ENCODE assay signal across 8 cellular contexts in the genomic region with DNA sequence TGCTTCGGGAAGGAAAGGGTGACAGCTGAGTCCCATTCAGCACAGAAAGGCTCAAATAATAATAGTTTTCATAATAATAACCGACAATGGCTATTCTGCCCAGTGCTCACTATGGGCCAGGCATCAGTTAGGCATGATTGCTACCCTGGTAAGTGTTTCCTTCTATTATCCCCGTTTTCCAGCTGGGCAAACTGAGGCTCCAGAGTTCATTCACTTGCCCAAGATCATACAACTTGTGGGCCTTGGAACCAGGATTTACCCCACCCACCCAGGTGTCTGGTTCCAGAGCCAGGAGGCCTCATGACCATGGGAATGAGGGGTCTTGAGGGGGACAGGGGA. TPM values are rescaled to one million over a fixed set of nuclear protein-coding genes. Genes with fewer than 3 reads are reported as not detected.
A peak's percentile ranks its signal among the peaks of the same experiment; 100 is the strongest.
DNase-seq lines count a peak whose midpoint lies in the region; ATAC-seq, FAIRE-seq and TF ChIP-seq lines count a peak whose summit lies in the region.

No MANE protein-coding gene starts in this region.

- no peak overlapping the region for H3K14ac ChIP-seq in H1 (ENCODE audit: insufficient read length)

- peaks cover 5% of the 10 kb centered on the region for H3K23me2 ChIP-seq in H1 (ENCODE audit: low read depth, low read length)

- no peak for DNase-seq in H1 (ENCODE audit: low read depth in 1 of 2, low spot score in 2 of 2)
- DNase-seq in NCI-H2081 (lab: John Stamatoyannopoulos, UW) = no peak
- DNase-seq in sciatic nerve (ENCODE audit: low spot score) = no peak
- DNase-seq in 8988T = no peak

- POLR2A ChIA-PET in H1 (lab: Charles Lee; ENCODE audit: partially characterized antibody) = interaction anchor here (0.7 to 15.4 kb wide), 10 partner anchors 9 to 272 kb away, joined by 3 to 263 read pairs (median 4); partner anchors contain the start of genes KIAA2013 and MFN2

- H3K36me3 ChIP-seq in DOHH2 (ENCODE audit: control insufficient read depth, low read length) = peaks cover 6% of the 10 kb centered on the region; the same call in 1 of the 2 replicates
- H3K36me3 ChIP-seq in Loucy (ENCODE audit: insufficient read depth, low read length) = no peaks in the 10 kb centered on the region
- H3K36me3 ChIP-seq in H1 (ENCODE audit: control insufficient read depth in 2 of 4, insufficient read depth in 4 of 4, low read length in 3 of 4) = no peaks in the 10 kb centered on the region
- peaks cover 12% of the 10 kb centered on the region for H3K36me3 ChIP-seq in neutrophil

- no peak for TF ChIP-seq RAD21 in H1 (IDR thresholded peaks at IDR 0.05 in 1 of 2, conservative IDR thresholded peaks at IDR 0.05 in 1 of 2; ENCODE audit: low read depth in 2 of 2, low read length in 2 of 2)

- H3F3A ChIP-seq in DOHH2 (ENCODE audit: control insufficient read depth, insufficient read depth) (peaks cover 3% of the 10 kb centered on the region; the same call in 1 of the 2 replicates), Loucy (ENCODE audit: low read depth) (no peaks in the 10 kb centered on the region)

- H2AFZ ChIP-seq in Loucy (ENCODE audit: low read length) (peak overlapping the region; percentile 87), H1 (ENCODE audit: low read length) (no peak overlapping the region)

- H4K8ac ChIP-seq in H1 (ENCODE audit: extremely low read depth, insufficient read depth, low read length) = no peak overlapping the region

- TF ChIP-seq POLR2A in H1 (IDR thresholded peaks at IDR 0.05; ENCODE audit: control extremely low read depth in 1 of 2, low read depth in 2 of 2, low read length in 2 of 2) = no peak

- H3K18ac ChIP-seq in H1 (ENCODE audit: extremely low read depth, low read length) = peak overlapping the region; percentile 90; the same call in 1 of the 2 replicates

- ATAC-seq in HG02885 (IDR thresholded peaks at IDR 0.05; ENCODE audit: poor library complexity, unreplicated experiment) (no peak), sciatic nerve (no peak)

- no peak overlapping the region for H2BK15ac ChIP-seq in H1 (ENCODE audit: low read length)

- intact Hi-C loops in sciatic nerve (cut with DNase I) = no loop called here

- 52% methylated on average over 3 of the region's 3 CpGs; no CpG with 5 or more reads in 1 of the 2 experiments for WGBS in H1 (ENCODE audit: extremely low coverage in 1 of 2, insufficient coverage in 1 of 2, insufficient read length in 1 of 2, insufficient replicate concordance in 2 of 2, low coverage in 1 of 2, low lambda C conversion rate in 2 of 2, missing lambda C conversion rate in 1 of 2), 2 experiments

- H3K9me2 ChIP-seq in DOHH2 (replicated peaks; ENCODE audit: control insufficient read depth, low read length) = no peaks in the 10 kb centered on the region
- no peaks in the 10 kb centered on the region for H3K9me2 ChIP-seq in Loucy (replicated peaks; ENCODE audit: low read depth, low read length)

- peak overlapping the region; percentile 93 for H3K4me2 ChIP-seq in DOHH2 (ENCODE audit: low read length)
- H3K4me2 ChIP-seq in Loucy (ENCODE audit: low read depth, low read length, poor library complexity, severe bottlenecking) = peak overlapping the region; percentile 95
- peak overlapping the region; percentile 92 to 94 for H3K4me2 ChIP-seq in H1 (ENCODE audit: insufficient read depth in 1 of 2, low read depth in 2 of 2, low read length in 2 of 2)

- no peaks in the 10 kb centered on the region for H3K27me3 ChIP-seq in DOHH2 (ENCODE audit: control insufficient read depth, low read length)
- H3K27me3 ChIP-seq in Loucy (ENCODE audit: insufficient read depth, low read length, poor library complexity, severe bottlenecking) = no peaks in the 10 kb centered on the region
- H3K27me3 ChIP-seq in H1 (replicated peaks in 1 of 4; ENCODE audit: control insufficient read depth in 3 of 4, extremely low read depth in 1 of 4, insufficient read depth in 3 of 4, low read length in 3 of 4) = no peaks in the 10 kb centered on the region
- no peaks in the 10 kb centered on the region for H3K27me3 ChIP-seq in neutrophil

- H3K23ac ChIP-seq in H1 (ENCODE audit: insufficient read length) = no peak overlapping the region

- H3K9me3 ChIP-seq in DOHH2 (ENCODE audit: control insufficient read depth, insufficient read depth, low read length) (no peaks in the 10 kb centered on the region), Loucy (ENCODE audit: insufficient read depth, low read depth, low read length) (no peaks in the 10 kb centered on the region), H1 (ENCODE audit: insufficient read depth in 2 of 2, low read depth in 1 of 2, low read length in 1 of 2) (no peaks in the 10 kb centered on the region), neutrophil (no peaks in the 10 kb centered on the region)

- no peak overlapping the region for H3K4ac ChIP-seq in H1 (replicated peaks; ENCODE audit: insufficient read length, low read depth, low read length)

- TF ChIP-seq CTCF in DOHH2 (IDR thresholded peaks at IDR 0.05; ENCODE audit: low read depth, low read length, poor library complexity, severe bottlenecking) (no peak), Loucy (conservative IDR thresholded peaks at IDR 0.05; ENCODE audit: low read length) (no peak), H1 (IDR thresholded peaks at IDR 0.05; ENCODE audit: control extremely low read depth in 1 of 3, insufficient read depth in 1 of 3, low read depth in 1 of 3, low read length in 3 of 3) (no peak), neutrophil (IDR thresholded peaks at IDR 0.05) (no peak)

- TF ChIP-seq EP300 in H1 (IDR thresholded peaks at IDR 0.05; ENCODE audit: borderline replicate concordance in 1 of 2, low read depth in 2 of 2, low read length in 2 of 2) = no peak

- H3K79me1 ChIP-seq in H1 (ENCODE audit: low read depth, low read length) = peaks cover 3% of the 10 kb centered on the region; the same call in 1 of the 2 replicates

- H4K5ac ChIP-seq in H1 (ENCODE audit: insufficient read length, low read depth, low read length) = no peak overlapping the region

- H2BK120ac ChIP-seq in H1 (replicated peaks; ENCODE audit: low read depth, low read length) = no peak overlapping the region

- H4K20me1 ChIP-seq in DOHH2 (ENCODE audit: control insufficient read depth, insufficient read depth, low read depth, low read length) (no peaks in the 10 kb centered on the region), Loucy (ENCODE audit: insufficient read depth, low read length, poor library complexity, severe bottlenecking) (no peaks in the 10 kb centered on the region), H1 (replicated peaks in 1 of 2; ENCODE audit: control insufficient read depth in 1 of 2, insufficient read depth in 2 of 2, low read length in 2 of 2) (no peaks in the 10 kb centered on the region)

- 0 out of 2 replicates have a peak overlapping the region, but pooled peaks have one; percentile 56 for H2BK5ac ChIP-seq in H1 (ENCODE audit: low read depth, low read length)

- peak overlapping the region; percentile 43; the same call in 1 of the 2 replicates for H2BK12ac ChIP-seq in H1 (ENCODE audit: low read depth, low read length)

- H2BK20ac ChIP-seq in H1 (ENCODE audit: low read length) = no peak overlapping the region

- H3K4me3 ChIP-seq in DOHH2 (ENCODE audit: low read length) (peak overlapping the region; percentile 80), Loucy (ENCODE audit: low read length, poor library complexity, severe bottlenecking) (peak overlapping the region; percentile 86), H1 (ENCODE audit: extremely low read depth in 1 of 4, insufficient read depth in 2 of 4, low read depth in 3 of 4, low read length in 4 of 4) (peak overlapping the region; percentile 48 to 66 (median 64)), neutrophil (ENCODE audit: low read depth in 1 of 2, low read length in 1 of 2) (peak overlapping the region; percentile 62 to 85)

- H3K27ac ChIP-seq in DOHH2 (ENCODE audit: low read depth, low read length) (no peak overlapping the region), H1 (ENCODE audit: low read depth, low read length) (no peak overlapping the region), neutrophil (peak overlapping the region; percentile 94)

- no peak overlapping the region for H3K56ac ChIP-seq in H1 (replicated peaks; ENCODE audit: insufficient read length, low read depth, low read length)

- H3K79me2 ChIP-seq in DOHH2 (ENCODE audit: control insufficient read depth, low read length) (peaks cover 17% of the 10 kb centered on the region), Loucy (ENCODE audit: insufficient read depth, low read length) (peaks cover 23% of the 10 kb centered on the region), H1 (ENCODE audit: control insufficient read depth in 1 of 2, insufficient read depth in 2 of 2, low read length in 2 of 2) (no peaks in the 10 kb centered on the region; a peak in 1 of 4 replicates)

- H4K91ac ChIP-seq in H1 (replicated peaks; ENCODE audit: insufficient read length, low read length) = no peak overlapping the region

- CTCF ChIA-PET in H1 (lab: Charles Lee; ENCODE audit: partially characterized antibody) = interaction anchor here (1.0 to 2.0 kb wide), 3 partner anchors 9 to 32 kb away, joined by 3 to 5 read pairs (median 5); no protein-coding TSS in a partner anchor

- no peak for FAIRE-seq in H1 (lab: Jason Lieb, UNC)

- H3K9ac ChIP-seq in Loucy (ENCODE audit: low read depth, low read length, poor library complexity, severe bottlenecking) (peak overlapping the region; percentile 74), H1 (replicated peaks in 1 of 4; ENCODE audit: extremely low read depth in 1 of 4, low read depth in 3 of 4, low read length in 3 of 4) (peak overlapping the region in 2 of 4 experiments; percentile 76 to 82; a peak in 3 of 7 replicates)

- H3K4me1 ChIP-seq in DOHH2 (ENCODE audit: control insufficient read depth, low read length) (peaks cover 25% of the 10 kb centered on the region), Loucy (ENCODE audit: insufficient read depth, low read length, poor library complexity, severe bottlenecking) (peaks cover 23% of the 10 kb centered on the region), H1 (replicated peaks in 1 of 4; ENCODE audit: control insufficient read depth in 3 of 4, insufficient read depth in 4 of 4, low read length in 3 of 4) (peaks cover 0 to 16% (median 10%) of the 10 kb centered on the region in 4 experiments; a peak in 6 of 7 replicates), neutrophil (ENCODE audit: control insufficient read depth in 1 of 2, insufficient read depth in 1 of 2, low read depth in 1 of 2, low read length in 1 of 2) (peaks cover 38 to 39% of the 10 kb centered on the region in 2 experiments)

- H2AK5ac ChIP-seq in H1 (ENCODE audit: low read depth, low read length) = no peak overlapping the region

RNA-seq across cellular contexts. Expression of gene PLOD1, which starts 0.5 kb away (rescaled TPM):
- 44.9 and 53.4 TPM in 2 replicates for total RNA-seq in H1 (2021; fragmentation: NEBNext Ultra II Directional; extraction: Animal tissue kit (Norgen Biotek cat#: 25700))
- polyA plus RNA-seq in H1 (2011; rRNA removed) = 51.8 and 68.5 TPM in 2 replicates
- polyA plus RNA-seq in H1 (2011; cell fraction: cytosol; rRNA removed) = 54.5 TPM
- polyA plus RNA-seq in H1 (2011; cell fraction: nucleus; rRNA removed) = 96.5 TPM
- 46.1 to 58.1 TPM (median 50.2 TPM) in 4 replicates for polyA plus RNA-seq in H1 (2012, experiment 1 of 2)
- 47.5 TPM for polyA plus RNA-seq in H1 (2012, experiment 2 of 2)
- polyA plus RNA-seq in H1 (2013, experiment 1 of 2) = 89.8 TPM
- polyA plus RNA-seq in H1 (2013, experiment 2 of 2) = 82.9 TPM
- 45.0 and 47.6 TPM in 2 replicates for polyA minus RNA-seq in H1 (2011; rRNA and poly(A)+ RNA removed)
- polyA minus RNA-seq in H1 (2011; cell fraction: cytosol; rRNA and poly(A)+ RNA removed) = 55.1 TPM
- polyA minus RNA-seq in H1 (2011; cell fraction: nucleus; rRNA and poly(A)+ RNA removed) = 24.3 TPM
- total RNA-seq in sciatic nerve = 60.7 TPM

RNA-seq across cellular contexts. Expression of gene KIAA2013, which starts 8.8 kb away (rescaled TPM):
- 37.9 and 38.8 TPM in 2 replicates for total RNA-seq in H1 (2021; fragmentation: NEBNext Ultra II Directional; extraction: Animal tissue kit (Norgen Biotek cat#: 25700))
- 114 and 120 TPM in 2 replicates for polyA plus RNA-seq in H1 (2011; rRNA removed)
- 76.1 TPM for polyA plus RNA-seq in H1 (2011; cell fraction: cytosol; rRNA removed)
- polyA plus RNA-seq in H1 (2011; cell fraction: nucleus; rRNA removed) = 74.5 TPM
- polyA plus RNA-seq in H1 (2012, experiment 1 of 2) = 19.4 to 35.8 TPM (median 34.2 TPM) in 4 replicates
- polyA plus RNA-seq in H1 (2012, experiment 2 of 2) = 38.0 TPM
- 43.1 TPM for polyA plus RNA-seq in H1 (2013, experiment 1 of 2)
- polyA plus RNA-seq in H1 (2013, experiment 2 of 2) = 43.5 TPM
- polyA minus RNA-seq in H1 (2011; rRNA and poly(A)+ RNA removed) = 28.4 and 31.5 TPM in 2 replicates
- 36.6 TPM for polyA minus RNA-seq in H1 (2011; cell fraction: cytosol; rRNA and poly(A)+ RNA removed)
- 25.4 TPM for polyA minus RNA-seq in H1 (2011; cell fraction: nucleus; rRNA and poly(A)+ RNA removed)
- total RNA-seq in sciatic nerve = 27.0 TPM

RNA-seq across cellular contexts. Expression of gene MFN2, which starts 45.2 kb away (rescaled TPM):
- total RNA-seq in H1 (2021; fragmentation: NEBNext Ultra II Directional; extraction: Animal tissue kit (Norgen Biotek cat#: 25700)) = 58.2 and 62.5 TPM in 2 replicates
- 34.0 and 42.0 TPM in 2 replicates for polyA plus RNA-seq in H1 (2011; rRNA removed)
- polyA plus RNA-seq in H1 (2011; cell fraction: cytosol; rRNA removed) = 45.9 TPM
- polyA plus RNA-seq in H1 (2011; cell fraction: nucleus; rRNA removed) = 63.9 TPM
- 45.7 to 57.9 TPM (median 51.8 TPM) in 4 replicates for polyA plus RNA-seq in H1 (2012, experiment 1 of 2)
- 28.5 TPM for polyA plus RNA-seq in H1 (2012, experiment 2 of 2)
- 28.3 TPM for polyA plus RNA-seq in H1 (2013, experiment 1 of 2)
- 25.5 TPM for polyA plus RNA-seq in H1 (2013, experiment 2 of 2)
- polyA minus RNA-seq in H1 (2011; rRNA and poly(A)+ RNA removed) = 63.6 and 69.2 TPM in 2 replicates
- 28.5 TPM for polyA minus RNA-seq in H1 (2011; cell fraction: cytosol; rRNA and poly(A)+ RNA removed)
- 23.9 TPM for polyA minus RNA-seq in H1 (2011; cell fraction: nucleus; rRNA and poly(A)+ RNA removed)
- total RNA-seq in sciatic nerve = 68.6 TPM
